ENCODE assay signal across 18 cellular contexts in genomic region chr2:44680424-44680971, GRCh38.
DNase-seq lines count a peak whose midpoint lies in the region; ATAC-seq and TF ChIP-seq lines count a peak whose summit lies in the region.
"Had no signal": no experiment of that assay in that cellular context is flagged by ENCODE, and none has a peak within 500 bp of the region (broad histone marks: within the 10 kb centered on the region; RNA-seq: fewer than 3 reads in every experiment).

No MANE protein-coding gene starts in this region.

- H3K27me3 ChIP-seq in HUES48 (ENCODE audit: control insufficient read depth, insufficient read depth, low read length) (no peaks in the 10 kb centered on the region), WERI-Rb-1 (ENCODE audit: insufficient read depth, low read depth, severe bottlenecking) (no peaks in the 10 kb centered on the region), psoas muscle (ENCODE audit: insufficient read depth in 3 of 3, low read length in 2 of 3) (no peaks in the 10 kb centered on the region)
- H3K27me3 ChIP-seq: esophagus squamous epithelium had no signal

- no peaks in the 10 kb centered on the region for H3K9me3 ChIP-seq in HUES48 (ENCODE audit: control insufficient read depth, insufficient read depth, low read length)
- H3K9me3 ChIP-seq in WERI-Rb-1 (ENCODE audit: severe bottlenecking), result no peaks in the 10 kb centered on the region
- no peaks in the 10 kb centered on the region for H3K9me3 ChIP-seq in psoas muscle
- H3K9me3 ChIP-seq: esophagus squamous epithelium had no signal

- no peak overlapping the region for H3K9ac ChIP-seq in HUES48 (ENCODE audit: low read depth, low read length)

- ATAC-seq in psoas muscle (peak in 1 of 4 donors; percentile 25), HG03469 (IDR thresholded peaks at IDR 0.05; ENCODE audit: unreplicated experiment) (no peak)
- ATAC-seq: stimulated activated naive CD8-positive, alpha-beta T cell treated with anti-CD3 and anti-CD28 coated beads, Interleukin-15, amount 100 ng/mL, for 72 hours had no signal

- no peaks in the 10 kb centered on the region for H3K36me3 ChIP-seq in HUES48 (ENCODE audit: control insufficient read depth, insufficient read depth, low read length)
- no peaks in the 10 kb centered on the region for H3K36me3 ChIP-seq in WERI-Rb-1
- H3K36me3 ChIP-seq in psoas muscle (ENCODE audit: insufficient read depth in 1 of 2, low read depth in 1 of 2), result no peaks in the 10 kb centered on the region
- H3K36me3 ChIP-seq: esophagus squamous epithelium had no signal

- 79 to 85% (median 82%) methylated on average over 8 of the region's 8 CpGs for WGBS in psoas muscle, 3 donors

- H3K27ac ChIP-seq in HUES48 (ENCODE audit: low read depth, low read length) (peak overlapping the region; percentile 48), WERI-Rb-1 (peak overlapping the region; percentile 87), psoas muscle (peak overlapping the region; percentile 44)
- H3K27ac ChIP-seq: esophagus squamous epithelium had no signal

- H3K4me1 ChIP-seq in HUES48 (ENCODE audit: control insufficient read depth, insufficient read depth, low read length) (peaks cover 30% of the 10 kb centered on the region), psoas muscle (peaks cover 12% of the 10 kb centered on the region)
- H3K4me1 ChIP-seq: esophagus squamous epithelium had no signal

- DNase-seq in NCI-H187 treated with DMSO at 0.1 percent for 48 hours (lab: John Stamatoyannopoulos, UW), result peak; percentile 90
- DNase-seq in WERI-Rb-1, result peak; percentile 44
- no peak for DNase-seq in psoas muscle
- DNase-seq in activated T-cell treated with anti-CD3 and anti-CD28 coated beads, Interleukin-2, amount 50 U/mL, for 48 hours, result no peak
- DNase-seq in Ammon's horn (ENCODE audit: low spot score), result no peak
- DNase-seq: activated CD4-positive, alpha-beta T cell treated with anti-CD3 and anti-CD28 coated beads for 4 hours; activated naive CD8-positive, alpha-beta T cell treated with anti-CD3 and anti-CD28 coated beads for 36 hours; effector CD8-positive, alpha-beta T cell; esophagus squamous epithelium; HCEC 1CT; left ventricle myocardium superior; small intestine; stimulated activated CD4-positive, alpha-beta T cell treated with anti-CD3 and anti-CD28 coated beads, Interleukin-4, amount 100 ng/mL, for 24 hours; stimulated activated naive CD8-positive, alpha-beta T cell treated with anti-CD3 and anti-CD28 coated beads, Interleukin-15, amount 100 ng/mL, for 72 hours; SW 1271; trophoblast cell had no signal

- TF ChIP-seq CTCF in WERI-Rb-1 (IDR thresholded peaks at IDR 0.05; ENCODE audit: low read depth, low read length), result no peak
- TF ChIP-seq CTCF in psoas muscle (IDR thresholded peaks at IDR 0.05), result no peak

- intact Hi-C loops in psoas muscle (cut with DNase I), result no loop called here

- H3K4me3 ChIP-seq in HUES48 (ENCODE audit: low read depth, low read length), result no peak overlapping the region
- peak overlapping the region; percentile 33 for H3K4me3 ChIP-seq in WERI-Rb-1 (ENCODE audit: low read depth, low read length)
- H3K4me3 ChIP-seq in psoas muscle, result no peak overlapping the region
- H3K4me3 ChIP-seq: esophagus squamous epithelium had no signal

Comparison
In these comparisons a context has a peak if more than half of its experiments do, and no peak if none do; other contexts are left out.
1. DNase-seq: peak in NCI-H187 treated with DMSO at 0.1 percent for 48 hours (single experiment) and WERI-Rb-1 (single experiment); none in psoas muscle (0 of 2), activated T-cell treated with anti-CD3 and anti-CD28 coated beads, Interleukin-2, amount 50 U/mL, for 48 hours (0 of 2) and Ammon's horn (single experiment).
2. Peak in every context shown above with its lines, with median percentiles within 50 percentile points of each other: H3K27ac ChIP-seq.